Comparison of ENCODE assay signal across 23 cellular contexts in the genomic region with DNA sequence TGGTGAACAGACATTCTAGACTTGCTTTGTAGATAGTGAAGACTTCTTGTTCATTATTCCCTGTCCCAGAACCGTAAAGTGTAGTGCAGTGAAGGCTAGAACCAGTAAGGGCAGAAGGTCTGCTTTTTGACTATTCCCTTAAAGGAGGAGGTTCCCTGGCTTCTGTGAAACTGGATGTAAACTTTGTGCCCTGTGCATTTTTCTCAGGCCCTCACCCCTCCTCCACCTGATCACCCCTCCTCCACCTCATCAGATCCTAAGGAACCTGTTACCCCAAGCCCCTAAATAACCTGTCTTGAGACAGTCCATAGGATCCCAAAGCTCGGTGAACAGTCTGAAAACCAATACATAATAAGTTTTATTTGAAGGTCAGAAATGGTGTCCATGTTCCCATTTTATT. TPM values are rescaled to one million over a fixed set of nuclear protein-coding genes. Genes with fewer than 3 reads are reported as not detected.
DNase-seq lines count a peak whose midpoint lies in the region; ATAC-seq, FAIRE-seq and TF ChIP-seq lines count a peak whose summit lies in the region.
"Had no signal": no experiment of that assay in that cellular context is flagged by ENCODE, and none has a peak within 500 bp of the region (broad histone marks: within the 10 kb centered on the region; RNA-seq: fewer than 3 reads in every experiment).

No MANE protein-coding gene starts in this region.

- H2AFZ ChIP-seq in astrocyte (ENCODE audit: low read depth, low read length) = no peak overlapping the region

- H3K4me1 ChIP-seq in left ventricle myocardium inferior (peaks cover 30% of the 10 kb centered on the region), astrocyte (ENCODE audit: insufficient read depth, low read length) (no peaks in the 10 kb centered on the region), lower lobe of right lung (peaks cover 19% of the 10 kb centered on the region)

- H3K9me3 ChIP-seq in left ventricle myocardium inferior (replicated peaks) (no peaks in the 10 kb centered on the region), astrocyte (ENCODE audit: insufficient read depth, low read depth, low read length) (no peaks in the 10 kb centered on the region), lower lobe of right lung (no peaks in the 10 kb centered on the region)
- H3K9me3 ChIP-seq: testis had no signal

- peak; percentile 67 to 74 for ATAC-seq in lower lobe of right lung
- ATAC-seq in HG03108 (IDR thresholded peaks at IDR 0.05; ENCODE audit: unreplicated experiment) = no peak

- TF ChIP-seq CTCF in left ventricle myocardium inferior (IDR thresholded peaks at IDR 0.05; ENCODE audit: borderline replicate concordance) (no peak), astrocyte (IDR thresholded peaks at IDR 0.05; ENCODE audit: insufficient read depth, low read depth, low read length) (no peak), lower lobe of right lung (IDR thresholded peaks at IDR 0.05) (no peak)

- H3K27ac ChIP-seq in left ventricle myocardium inferior (replicated peaks) (peak overlapping the region; percentile 73), astrocyte (ENCODE audit: low read depth, low read length) (no peak overlapping the region), lower lobe of right lung (no peak overlapping the region)
- H3K27ac ChIP-seq: testis had no signal

- FAIRE-seq in astrocyte (lab: Jason Lieb, UNC) = no peak
- FAIRE-seq: endometrium had no signal

- DNase-seq in left ventricle myocardium inferior = no peak
- no peak for DNase-seq in cardiac septum (ENCODE audit: low spot score)
- DNase-seq in astrocyte (ENCODE audit: low read depth) = no peak
- no peak for DNase-seq in lower lobe of right lung
- DNase-seq in SHP77 (lab: John Stamatoyannopoulos, UW) = no peak
- DNase-seq in putamen (ENCODE audit: low spot score) = no peak
- no peak for DNase-seq in D341Med (ENCODE audit: low spot score)
- DNase-seq: activated B cell treated with CpG ODN at 0.5 μM for 24 hours; activated CD4-positive, alpha-beta memory T cell treated with anti-CD3 and anti-CD28 coated beads, Interleukin-2, amount 10 ng/mL, durations not matched to agents 7 days and 5 days; activated naive CD4-positive, alpha-beta T cell treated with anti-CD3 and anti-CD28 coated beads for 36 hours; activated T-cell treated with anti-CD3 and anti-CD28 coated beads, Interleukin-2, amount 50 U/mL, for 1 hour; C1 segment of cervical spinal cord; DMS153; H7; Kasumi-1; NCI-H1092; NCI-H2081; NCI-H526; posterior cingulate gyrus; testis had no signal

- H3K79me2 ChIP-seq in astrocyte (ENCODE audit: insufficient read depth, low read length) = no peaks in the 10 kb centered on the region

- no peaks in the 10 kb centered on the region for H3K27me3 Mint-ChIP-seq in astrocyte (ENCODE audit: low read depth, unreplicated experiment)
- H3K27me3 Mint-ChIP-seq: activated B cell treated with CpG ODN at 0.5 μM for 24 hours; activated CD4-positive, alpha-beta memory T cell treated with anti-CD3 and anti-CD28 coated beads, Interleukin-2, amount 10 ng/mL, durations not matched to agents 7 days and 5 days had no signal

- H3K36me3 ChIP-seq in left ventricle myocardium inferior = no peaks in the 10 kb centered on the region
- peaks cover 3% of the 10 kb centered on the region for H3K36me3 ChIP-seq in astrocyte (ENCODE audit: insufficient read depth, low read length)
- no peaks in the 10 kb centered on the region for H3K36me3 ChIP-seq in lower lobe of right lung

- H4K20me1 ChIP-seq in astrocyte (ENCODE audit: insufficient read depth, low read length) = no peaks in the 10 kb centered on the region

- no peak overlapping the region for H3K4me2 ChIP-seq in astrocyte (ENCODE audit: low read length)

- no peak overlapping the region for H3K9ac ChIP-seq in astrocyte (ENCODE audit: low read length)

- peak overlapping the region; percentile 76 for H3K27ac Mint-ChIP-seq in astrocyte (ENCODE audit: unreplicated experiment)
- H3K27ac Mint-ChIP-seq: activated B cell treated with CpG ODN at 0.5 μM for 24 hours; activated CD4-positive, alpha-beta memory T cell treated with anti-CD3 and anti-CD28 coated beads, Interleukin-2, amount 10 ng/mL, durations not matched to agents 7 days and 5 days; activated naive CD4-positive, alpha-beta T cell treated with anti-CD3 and anti-CD28 coated beads for 36 hours; T-helper 2 cell treated with Interferon-gamma antibody and Interleukin-4, amounts not matched to agents 5 μg/mL and 100 μg/mL, for 36 hours had no signal

- H3K4me3 ChIP-seq in left ventricle myocardium inferior = no peak overlapping the region
- no peak overlapping the region for H3K4me3 ChIP-seq in astrocyte (ENCODE audit: insufficient read depth, low read depth, low read length)
- no peak overlapping the region for H3K4me3 ChIP-seq in lower lobe of right lung
- H3K4me3 ChIP-seq: testis had no signal

- peaks cover 23% of the 10 kb centered on the region for H3K4me1 Mint-ChIP-seq in astrocyte (ENCODE audit: low read depth, unreplicated experiment)
- H3K4me1 Mint-ChIP-seq: activated B cell treated with CpG ODN at 0.5 μM for 24 hours had no signal

- H3K27me3 ChIP-seq in left ventricle myocardium inferior (ENCODE audit: low read depth) = no peaks in the 10 kb centered on the region
- no peaks in the 10 kb centered on the region for H3K27me3 ChIP-seq in astrocyte (ENCODE audit: insufficient read depth, low read length)
- H3K27me3 ChIP-seq in lower lobe of right lung (ENCODE audit: low read depth) = no peaks in the 10 kb centered on the region
- H3K27me3 ChIP-seq: testis had no signal

- intact Hi-C loops in left ventricle myocardium inferior (cut with micrococcal nuclease) (no loop called here), cardiac septum (cut with DNase I) (no loop called here), lower lobe of right lung (cut with DNase I) (no loop called here)

- H3K9me3 Mint-ChIP-seq in astrocyte (ENCODE audit: unreplicated experiment) = no peaks in the 10 kb centered on the region
- H3K9me3 Mint-ChIP-seq: activated B cell treated with CpG ODN at 0.5 μM for 24 hours; activated CD4-positive, alpha-beta memory T cell treated with anti-CD3 and anti-CD28 coated beads, Interleukin-2, amount 10 ng/mL, durations not matched to agents 7 days and 5 days; activated naive CD4-positive, alpha-beta T cell treated with anti-CD3 and anti-CD28 coated beads for 36 hours; T-helper 2 cell treated with Interferon-gamma antibody and Interleukin-4, amounts not matched to agents 5 μg/mL and 100 μg/mL, for 36 hours had no signal

- no peak overlapping the region for H3K4me3 Mint-ChIP-seq in astrocyte (ENCODE audit: unreplicated experiment)
- H3K4me3 Mint-ChIP-seq: activated B cell treated with CpG ODN at 0.5 μM for 24 hours; activated CD4-positive, alpha-beta memory T cell treated with anti-CD3 and anti-CD28 coated beads, Interleukin-2, amount 10 ng/mL, durations not matched to agents 7 days and 5 days; activated naive CD4-positive, alpha-beta T cell treated with anti-CD3 and anti-CD28 coated beads for 36 hours; T-helper 2 cell treated with Interferon-gamma antibody and Interleukin-4, amounts not matched to agents 5 μg/mL and 100 μg/mL, for 36 hours had no signal

- H3K36me3 Mint-ChIP-seq in astrocyte (ENCODE audit: low read depth, unreplicated experiment) = no peaks in the 10 kb centered on the region

RNA-seq across cellular contexts. Expression of gene SFT2D3, which starts 33.7 kb away (rescaled TPM):
- total RNA-seq in left ventricle myocardium inferior (2.9 TPM), cardiac septum (3.1 TPM), astrocyte (2.9 and 3.0 TPM in 2 replicates), lower lobe of right lung (7.4 TPM)

RNA-seq across cellular contexts. Expression of gene LIMS2, which starts 59.7 kb away (rescaled TPM):
- total RNA-seq in left ventricle myocardium inferior (173 TPM), cardiac septum (207 TPM), astrocyte (73.3 and 75.1 TPM in 2 replicates), lower lobe of right lung (148 TPM)
